In the genomic region with DNA sequence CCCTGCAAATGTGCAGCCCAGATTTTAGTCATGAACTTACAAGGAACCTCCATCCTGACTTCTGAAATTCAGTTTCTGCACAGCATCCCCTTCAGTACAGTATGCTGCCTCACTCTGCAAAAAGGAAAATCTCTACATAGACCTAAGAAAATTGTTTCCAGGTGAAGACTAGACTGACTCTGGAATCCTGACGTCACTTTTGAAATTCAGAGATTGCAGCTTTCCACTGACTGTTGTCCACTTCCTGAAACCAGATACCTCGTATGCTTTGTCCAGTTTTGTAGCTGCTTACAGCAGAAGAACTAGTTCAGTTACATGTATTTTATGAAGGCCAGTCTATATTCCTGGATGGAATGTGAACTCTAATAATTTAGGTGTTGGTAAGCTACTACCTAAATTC, we compare ENCODE assay signal across 19 cellular contexts.
A peak's percentile ranks its signal among the peaks of the same experiment; 100 is the strongest.
DNase-seq lines count a peak whose midpoint lies in the region; ATAC-seq, FAIRE-seq and TF ChIP-seq lines count a peak whose summit lies in the region.
"Had no signal": no experiment of that assay in that cellular context is flagged by ENCODE, and none has a peak within 500 bp of the region (broad histone marks: within the 10 kb centered on the region; RNA-seq: fewer than 3 reads in every experiment).

No MANE protein-coding gene starts in this region.

- H2BK15ac ChIP-seq in IMR-90 (ENCODE audit: low read depth, low read length) = no peak overlapping the region

- H3K9ac ChIP-seq in HepG2 (ENCODE audit: insufficient read depth, low read depth, low read length) (no peak overlapping the region), GM23248 (no peak overlapping the region), IMR-90 (ENCODE audit: low read depth, low read length) (no peak overlapping the region)
- H3K9ac ChIP-seq: BLaER1 treated with 17β-estradiol and CSF1 and Interleukin-3, amounts not matched to agents 10 nM and 100 nM had no signal

- no peaks in the 10 kb centered on the region for H3K4me1 ChIP-seq in HepG2 (ENCODE audit: insufficient read depth, low read length)
- no peaks in the 10 kb centered on the region for H3K4me1 ChIP-seq in right lobe of liver
- H3K4me1 ChIP-seq in GM23248 (ENCODE audit: insufficient read depth) = peaks cover 14% of the 10 kb centered on the region; the same call in 1 of the 2 replicates
- H3K4me1 ChIP-seq in IMR-90 (ENCODE audit: control insufficient read depth, insufficient read depth, low read length) = no peaks in the 10 kb centered on the region
- no peaks in the 10 kb centered on the region for H3K4me1 ChIP-seq in thoracic aorta (ENCODE audit: control insufficient read depth in 1 of 2, low read depth in 2 of 2)

- WGBS in HepG2 (ENCODE audit: low lambda C conversion rate) = 3% methylated on average over 2 of the region's 2 CpGs
- WGBS in right lobe of liver (ENCODE audit: insufficient coverage, low coverage, low lambda C conversion rate, missing lambda C conversion rate) = 23% methylated on average over 2 of the region's 2 CpGs
- 5% methylated on average over 2 of the region's 2 CpGs for WGBS in GM23248 (ENCODE audit: low coverage in 1 of 2, low lambda C conversion rate in 2 of 2, missing lambda C conversion rate in 2 of 2), 2 experiments
- WGBS in IMR-90 (ENCODE audit: extremely low coverage in 2 of 2, insufficient read length in 1 of 2), 2 experiments = 80% methylated on average over 1 of the region's 2 CpGs; no CpG with 5 or more reads in 1 of the 2 experiments

- no peak for FAIRE-seq in HepG2 (lab: Jason Lieb, UNC)
- FAIRE-seq in GM12891 (lab: Jason Lieb, UNC) = no peak
- FAIRE-seq: D721Med, G401.6, K562 had no signal

- TF ChIP-seq EP300 in HepG2 (IDR thresholded peaks at IDR 0.05; ENCODE audit: low read depth in 2 of 2, low read length in 2 of 2) (no peak), HepG2 (CRISPR knock-in tag; IDR thresholded peaks at IDR 0.05; ENCODE audit: borderline replicate concordance) (no peak)

- dilution Hi-C loops in IMR-90 (cut with HindIII; ENCODE audit: low sequenced_read_pairs, unreplicated experiment) = no loop called here

- no peak overlapping the region for H2BK5ac ChIP-seq in IMR-90 (ENCODE audit: low read depth, low read length, poor library complexity, severe bottlenecking)

- no peak overlapping the region for H3K23ac ChIP-seq in IMR-90 (ENCODE audit: low read depth, low read length)

- BruUV-seq in HepG2 (replicated peaks; lab: Mats Ljungman, UMichigan) (no TSS peak), IMR-90 (replicated peaks; lab: Mats Ljungman, UMichigan) (no TSS peak)

- in situ Hi-C loops in HepG2 (cut with HindIII; ENCODE audit: extremely low pct_ligation_motif_present, low pct_unique_long_range_greater_than_20kb) = no loop called here
- in situ Hi-C loops in GM23248 (cut with MboI) = no loop called here
- in situ Hi-C loops in IMR-90 (cut with MboI; ENCODE audit: low sequenced_read_pairs) = no loop called here

- no peak overlapping the region for H2AK5ac ChIP-seq in IMR-90 (ENCODE audit: low read depth, low read length)

- ATAC-seq in HepG2 = no peak
- no peak for ATAC-seq in right lobe of liver
- ATAC-seq in IMR-90 (ENCODE audit: low read depth) = no peak
- peak; percentile 28 for ATAC-seq in thoracic aorta (ENCODE audit: insufficient number of reproducible peaks, low FRiP score, low read depth)
- no peak for ATAC-seq in GM19463 (IDR thresholded peaks at IDR 0.05; ENCODE audit: unreplicated experiment)
- ATAC-seq: GM23338, K562 had no signal

- no peak overlapping the region for H3K4ac ChIP-seq in IMR-90 (ENCODE audit: low read depth, low read length)

- no peak overlapping the region for H4K91ac ChIP-seq in IMR-90 (ENCODE audit: insufficient read depth, low read depth, low read length)

- H4K20me1 ChIP-seq in HepG2 (ENCODE audit: insufficient read depth, low read length) (no peaks in the 10 kb centered on the region), GM23248 (ENCODE audit: insufficient read depth) (no peaks in the 10 kb centered on the region), IMR-90 (ENCODE audit: insufficient read depth, low read length) (no peaks in the 10 kb centered on the region)
- H4K20me1 ChIP-seq: BLaER1 treated with 17β-estradiol and CSF1 and Interleukin-3, amounts not matched to agents 10 nM and 100 nM had no signal

- no peaks in the 10 kb centered on the region for H3K9me2 ChIP-seq in GM23248 (ENCODE audit: insufficient read depth)

- no peaks in the 10 kb centered on the region for H3K9me1 ChIP-seq in IMR-90 (ENCODE audit: insufficient read depth, low read length)

- H4K5ac ChIP-seq in IMR-90 (ENCODE audit: low read depth, low read length) = no peak overlapping the region

- no peaks in the 10 kb centered on the region for H3K79me2 ChIP-seq in HepG2 (ENCODE audit: insufficient read depth, low read length)
- no peaks in the 10 kb centered on the region for H3K79me2 ChIP-seq in GM23248 (ENCODE audit: insufficient read depth)

- no peak overlapping the region for H2BK20ac ChIP-seq in IMR-90 (ENCODE audit: low read depth, low read length)

- H3K4me3 ChIP-seq in HepG2 (replicated peaks in 1 of 3; ENCODE audit: insufficient read depth in 1 of 3, low read depth in 2 of 3, low read length in 3 of 3) (no peak overlapping the region), right lobe of liver (no peak overlapping the region), GM23248 (no peak overlapping the region), IMR-90 (ENCODE audit: insufficient read depth, low read depth, low read length) (no peak overlapping the region), thoracic aorta (no peak overlapping the region)
- H3K4me3 ChIP-seq: BLaER1 treated with 17β-estradiol and CSF1 and Interleukin-3, amounts not matched to agents 10 nM and 100 nM; GM23338; K562 had no signal

- peaks cover 11% of the 10 kb centered on the region for H3K9me3 ChIP-seq in HepG2 (ENCODE audit: low read length)
- H3K9me3 ChIP-seq in right lobe of liver = no peaks in the 10 kb centered on the region
- no peaks in the 10 kb centered on the region for H3K9me3 ChIP-seq in GM23248 (ENCODE audit: low read depth)
- H3K9me3 ChIP-seq in IMR-90 (ENCODE audit: control insufficient read depth, insufficient read depth, low read length) = peaks cover 4% of the 10 kb centered on the region
- H3K9me3 ChIP-seq in thoracic aorta = no peaks in the 10 kb centered on the region

- H3K4me2 ChIP-seq in HepG2 (ENCODE audit: low read depth, low read length) = no peak overlapping the region
- H3K4me2 ChIP-seq in GM23248 (ENCODE audit: unreplicated experiment) = no peak overlapping the region
- no peak overlapping the region for H3K4me2 ChIP-seq in IMR-90 (ENCODE audit: low read depth, low read length)
- H3K4me2 ChIP-seq: GM23338 had no signal

- no peaks in the 10 kb centered on the region for H3K36me3 ChIP-seq in HepG2 (replicated peaks in 1 of 2; ENCODE audit: control insufficient read depth in 1 of 2, insufficient read depth in 2 of 2, low read length in 2 of 2)
- no peaks in the 10 kb centered on the region for H3K36me3 ChIP-seq in right lobe of liver
- H3K36me3 ChIP-seq in GM23248 (ENCODE audit: low read depth) = no peaks in the 10 kb centered on the region
- H3K36me3 ChIP-seq in IMR-90 (ENCODE audit: control insufficient read depth, insufficient read depth, low read length) = no peaks in the 10 kb centered on the region
- H3K36me3 ChIP-seq in thoracic aorta = no peaks in the 10 kb centered on the region

- intact Hi-C loops in HepG2 (cut with micrococcal nuclease; ENCODE audit: unreplicated experiment) = no loop called here
- intact Hi-C loops in right lobe of liver (cut with DNase I) = no loop called here
- intact Hi-C loops in IMR-90 (cut with micrococcal nuclease) = no loop called here

- TF ChIP-seq POLR2A in HepG2 (IDR thresholded peaks at IDR 0.05; ENCODE audit: insufficient read depth in 1 of 2, low read depth in 2 of 2, low read length in 2 of 2) = no peak
- TF ChIP-seq POLR2A in right lobe of liver (IDR thresholded peaks at IDR 0.05) = no peak
- TF ChIP-seq POLR2A in IMR-90 (IDR thresholded peaks at IDR 0.05; ENCODE audit: low read depth, low read length) = no peak
- TF ChIP-seq POLR2A in GM12891 (IDR thresholded peaks at IDR 0.05; ENCODE audit: low read depth, low read length) = no peak

- H3K79me1 ChIP-seq in IMR-90 (ENCODE audit: low read depth in 1 of 2, low read length in 2 of 2) = no peaks in the 10 kb centered on the region

- no peak overlapping the region for H3K18ac ChIP-seq in IMR-90 (ENCODE audit: low read depth, low read length)

- H3K27me3 ChIP-seq in HepG2 (ENCODE audit: control insufficient read depth in 1 of 2, insufficient read depth in 2 of 2, low read length in 2 of 2) (no peaks in the 10 kb centered on the region), right lobe of liver (no peaks in the 10 kb centered on the region), GM23248 (replicated peaks; ENCODE audit: insufficient read depth) (no peaks in the 10 kb centered on the region), IMR-90 (ENCODE audit: control insufficient read depth, insufficient read depth, low read length) (no peaks in the 10 kb centered on the region), thoracic aorta (replicated peaks; ENCODE audit: insufficient read depth) (no peaks in the 10 kb centered on the region)
- H3K27me3 ChIP-seq: BLaER1 treated with 17β-estradiol and CSF1 and Interleukin-3, amounts not matched to agents 10 nM and 100 nM had no signal

- POLR2A ChIA-PET in HepG2 (lab: Yijun Ruan, JAX) = no interaction called here
- POLR2A ChIA-PET in IMR-90 (lab: Charles Lee; ENCODE audit: unreplicated experiment) = no interaction called here
- POLR2A ChIA-PET in GM10248 (lab: Yijun Ruan, JAX) = no interaction called here

- no peak for TF ChIP-seq RAD21 in HepG2 (CRISPR knock-in tag; IDR thresholded peaks at IDR 0.05)
- TF ChIP-seq RAD21 in IMR-90 (IDR thresholded peaks at IDR 0.05; ENCODE audit: low read length) = no peak

- CTCF ChIA-PET in HepG2 (lab: Yijun Ruan, JAX; ENCODE audit: low intra/inter-chr PET ratio, low total read pairs) (no interaction called here), IMR-90 (lab: Yijun Ruan, JAX) (no interaction called here), GM10248 (lab: Yijun Ruan, JAX) (no interaction called here)

- H3K27ac ChIP-seq in HepG2 (ENCODE audit: extremely low read length, insufficient read depth, low read length) (no peak overlapping the region), right lobe of liver (no peak overlapping the region), GM23248 (no peak overlapping the region), IMR-90 (ENCODE audit: insufficient read depth, low read length) (no peak overlapping the region), thoracic aorta (no peak overlapping the region)

- H4K8ac ChIP-seq in IMR-90 (ENCODE audit: low read depth in 2 of 2, low read length in 2 of 2) = no peak overlapping the region

- no peak overlapping the region for H2AFZ ChIP-seq in HepG2 (ENCODE audit: low read length)
- H2AFZ ChIP-seq in GM23248 = peak overlapping the region; percentile 63
- H2AFZ ChIP-seq in IMR-90 (replicated peaks; ENCODE audit: low read length, poor library complexity) = no peak overlapping the region
- H2AFZ ChIP-seq: GM23338 had no signal

- H3K56ac ChIP-seq in IMR-90 (ENCODE audit: extremely low read depth, insufficient read depth, low read length) = no peak overlapping the region

- H3F3A ChIP-seq in GM23248 (ENCODE audit: insufficient read depth) = no peaks in the 10 kb centered on the region

- DNase-seq in HepG2 (ENCODE audit: low spot score) (no peak), right lobe of liver (no peak), GM23248 (peak; percentile 52), IMR-90 (peak; percentile 1), thoracic aorta (ENCODE audit: low spot score) (no peak), GM12891 (ENCODE audit: insufficient read length, low spot score) (no peak), GM10248 (ENCODE audit: extremely low spot score) (no peak)
- DNase-seq: 8988T; CD8-positive, alpha-beta memory T cell; COR-L47; DMS153; DND-41; H7 had no signal

- no peak overlapping the region for H3K14ac ChIP-seq in IMR-90 (replicated peaks; ENCODE audit: low read depth, low read length)

- TF ChIP-seq CTCF in HepG2 (CRISPR knock-in tag; IDR thresholded peaks at IDR 0.05) (no peak), right lobe of liver (IDR thresholded peaks at IDR 0.05) (no peak), IMR-90 (conservative IDR thresholded peaks at IDR 0.05; ENCODE audit: low read depth, low read length) (no peak), thoracic aorta (IDR thresholded peaks at IDR 0.05) (no peak), GM10248 (IDR thresholded peaks at IDR 0.05; ENCODE audit: control extremely low read depth, extremely low read depth, low read depth, missing control alignments) (no peak)

- H2AK9ac ChIP-seq in IMR-90 (replicated peaks; ENCODE audit: low read depth, low read length, poor library complexity) = no peak overlapping the region

- no peak overlapping the region for H2BK120ac ChIP-seq in IMR-90 (ENCODE audit: low read depth, low read length)

Comparison
In these comparisons a context has a peak if more than half of its experiments do, and no peak if none do; other contexts are left out.
1. DNase-seq: peak in GM23248 (single experiment) and IMR-90 (single experiment); none in HepG2 (single experiment), right lobe of liver (0 of 3), thoracic aorta (single experiment), GM12891 (single experiment) and GM10248 (single experiment).